8 cellular contexts compared by ENCODE assay signal in genomic region chr4:158624889-158625478, GRCh38. TPM values are rescaled to one million over a fixed set of nuclear protein-coding genes. Genes with fewer than 3 reads are reported as not detected.
DNase-seq lines count a peak whose midpoint lies in the region; TF ChIP-seq lines count a peak whose summit lies in the region.

No MANE protein-coding gene starts in this region.

- H3K9me3 ChIP-seq in HAP-1 (no peaks in the 10 kb centered on the region), esophagus muscularis mucosa (no peaks in the 10 kb centered on the region)

- TF ChIP-seq EP300 in esophagus muscularis mucosa (IDR thresholded peaks at IDR 0.05) = no peak

- in situ Hi-C loops in HAP-1 (cut with MboI; ENCODE audit: low sequenced_read_pairs) = no loop called here

- no peaks in the 10 kb centered on the region for H3K4me1 Mint-ChIP-seq in neural crest cell

- DNase-seq in NCI-H2196 (lab: John Stamatoyannopoulos, UW; ENCODE audit: unreplicated experiment) = peak; percentile 27
- DNase-seq in NCI-H2196 treated with DMSO at 0.1 percent for 48 hours (lab: John Stamatoyannopoulos, UW; ENCODE audit: unreplicated experiment) = no peak
- DNase-seq in HAP-1 (ENCODE audit: low spot score in 2 of 2) = peak; percentile 24 to 63
- DNase-seq in Kasumi-1 (lab: John Stamatoyannopoulos, UW) = peak; percentile 66 to 67
- DNase-seq in RPMI8226 = peak; percentile 33
- DNase-seq in esophagus muscularis mucosa (ENCODE audit: extremely low spot score) = no peak
- DNase-seq in neural crest cell (ENCODE audit: low read depth, low spot score) = peak; percentile 4
- DNase-seq in activated CD4-positive, alpha-beta T cell treated with anti-CD3 and anti-CD28 coated beads for 1 hour = no peak

- intact Hi-C loops in esophagus muscularis mucosa (cut with DNase I) = loop anchor here (2.0 kb wide), 1 partner anchor 372 kb away; no protein-coding TSS in a partner anchor

- no peak overlapping the region for H3K4me3 Mint-ChIP-seq in neural crest cell

- peaks cover 10% of the 10 kb centered on the region for H3K27me3 Mint-ChIP-seq in neural crest cell (ENCODE audit: low read depth)

- TF ChIP-seq POLR2A in esophagus muscularis mucosa (IDR thresholded peaks at IDR 0.05; ENCODE audit: low read depth) = no peak

- H3K4me3 ChIP-seq in HAP-1 = no peak overlapping the region
- H3K4me3 ChIP-seq in esophagus muscularis mucosa = no peak overlapping the region

- H3K4me1 ChIP-seq in HAP-1 (no peaks in the 10 kb centered on the region), esophagus muscularis mucosa (peaks cover 0 to 13% (median 0%) of the 10 kb centered on the region in 4 donors)

- WGBS in esophagus muscularis mucosa = 33% methylated on average over 3 of the region's 3 CpGs

- H3K36me3 Mint-ChIP-seq in neural crest cell (ENCODE audit: low read depth) = no peaks in the 10 kb centered on the region

- TF ChIP-seq CTCF in esophagus muscularis mucosa (IDR thresholded peaks at IDR 0.05) = peak; percentile 48 to 66 (median 55)
- peak; percentile 84 for TF ChIP-seq CTCF in neural crest cell (conservative IDR thresholded peaks at IDR 0.05)

- H3K36me3 ChIP-seq in HAP-1 (replicated peaks) (no peaks in the 10 kb centered on the region), esophagus muscularis mucosa (no peaks in the 10 kb centered on the region)

- H3K27ac Mint-ChIP-seq in neural crest cell (ENCODE audit: unreplicated experiment) = no peak overlapping the region

- H3K9me3 Mint-ChIP-seq in neural crest cell = no peaks in the 10 kb centered on the region

- H3K27me3 ChIP-seq in HAP-1 (ENCODE audit: low read depth) = peaks cover 12% of the 10 kb centered on the region
- H3K27me3 ChIP-seq in esophagus muscularis mucosa = no peaks in the 10 kb centered on the region

- H3K27ac ChIP-seq in esophagus muscularis mucosa (replicated peaks in 1 of 4) = no peak overlapping the region

RNA-seq across cellular contexts. Expression of gene C4orf46, which starts 46.7 kb away (rescaled TPM):
- total RNA-seq in esophagus muscularis mucosa (1 to 10 TPM; 2.4 to 4.6 (median 3.2) TPM), neural crest cell (28.4 and 30.1 TPM in 2 replicates)

RNA-seq across cellular contexts. Expression of gene ETFDH, which starts 47.1 kb away (rescaled TPM):
- total RNA-seq in esophagus muscularis mucosa = 10 to 100 TPM; 33.4 to 40.1 (median 35.6) TPM
- 15.8 and 17.5 TPM in 2 replicates for total RNA-seq in neural crest cell

Comparison
In these comparisons a context has a peak if more than half of its experiments do, and no peak if none do; other contexts are left out.
1. DNase-seq: peak in NCI-H2196 (single experiment), HAP-1 (2 of 2), Kasumi-1 (2 of 2), RPMI8226 (single experiment) and neural crest cell (single experiment); none in NCI-H2196 treated with DMSO at 0.1 percent for 48 hours (single experiment), esophagus muscularis mucosa (single experiment) and activated CD4-positive, alpha-beta T cell treated with anti-CD3 and anti-CD28 coated beads for 1 hour (single experiment).